ENCODE assay signal across 17 cellular contexts in the genomic region with DNA sequence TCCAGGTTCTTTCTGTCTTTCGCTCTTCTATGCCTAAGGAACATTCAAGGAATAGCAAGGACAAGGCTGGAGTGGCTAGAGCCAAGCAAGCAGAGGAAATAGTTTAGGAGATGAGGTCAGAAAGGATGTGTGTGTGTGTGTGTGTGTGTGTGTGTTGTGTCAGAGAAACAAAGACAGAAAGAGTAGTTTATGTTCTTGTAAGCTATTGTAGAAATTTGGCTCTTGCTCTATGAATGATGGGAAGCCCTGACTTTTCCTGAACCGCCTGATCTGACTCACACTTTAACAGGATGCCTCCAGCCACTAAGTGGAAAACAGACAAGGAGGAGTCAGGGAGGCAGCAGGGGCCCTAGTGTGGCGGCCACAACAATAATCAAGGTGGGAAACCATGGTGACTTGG. TPM values are rescaled to one million over a fixed set of nuclear protein-coding genes. Genes with fewer than 3 reads are reported as not detected.
DNase-seq lines count a peak whose midpoint lies in the region; ATAC-seq and TF ChIP-seq lines count a peak whose summit lies in the region.
"Had no signal": no experiment of that assay in that cellular context is flagged by ENCODE, and none has a peak within 500 bp of the region (broad histone marks: within the 10 kb centered on the region; RNA-seq: fewer than 3 reads in every experiment).

No MANE protein-coding gene starts in this region.

- no peak for DNase-seq in Right ventricle myocardium superior
- DNase-seq in right atrium auricular region (ENCODE audit: low spot score) = no peak
- DNase-seq in endothelial cell (ENCODE audit: low spot score) = peak; percentile 40
- DNase-seq in iris pigment epithelial cell (ENCODE audit: low read depth) = peak; percentile 31
- no peak for DNase-seq in aorta
- no peak for DNase-seq in HEK293T (ENCODE audit: extremely low spot score)
- no peak for DNase-seq in CD8-positive, alpha-beta T cell
- no peak for DNase-seq in NCI-H345 treated with DMSO at 0.1 percent for 48 hours (lab: John Stamatoyannopoulos, UW; ENCODE audit: unreplicated experiment)
- DNase-seq: activated T-cell treated with anti-CD3 and anti-CD28 coated beads, Interleukin-2, amount 50 U/mL, for 24 hours; effector CD4-positive, alpha-beta T cell; hypothalamus; NCI-H1105; NCI-H524; testis had no signal

- intact Hi-C loops in Right ventricle myocardium superior (cut with DNase I) = no loop called here
- intact Hi-C loops in aorta (cut with DNase I) = no loop called here
- intact Hi-C loops in CD8-positive, alpha-beta T cell (cut with DNase I, micrococcal nuclease) = no loop called here

- H3K4me3 Mint-ChIP-seq in endothelial cell (ENCODE audit: unreplicated experiment) = peak overlapping the region; percentile 19
- no peak overlapping the region for H3K4me3 Mint-ChIP-seq in CD8-positive, alpha-beta T cell
- H3K4me3 Mint-ChIP-seq: activated T-cell treated with anti-CD3 and anti-CD28 coated beads, Interleukin-2, amount 50 U/mL, for 24 hours had no signal

- peak overlapping the region; percentile 92 for H3K27ac Mint-ChIP-seq in endothelial cell (ENCODE audit: unreplicated experiment)
- H3K27ac Mint-ChIP-seq in CD8-positive, alpha-beta T cell = no peak overlapping the region
- H3K27ac Mint-ChIP-seq: activated T-cell treated with anti-CD3 and anti-CD28 coated beads, Interleukin-2, amount 50 U/mL, for 24 hours had no signal

- no peak overlapping the region for H3K4me3 ChIP-seq in right atrium auricular region
- no peak overlapping the region for H3K4me3 ChIP-seq in aorta (ENCODE audit: low read length in 2 of 2)
- no peak overlapping the region for H3K4me3 ChIP-seq in CD8-positive, alpha-beta T cell (ENCODE audit: low read depth, low read length)
- H3K4me3 ChIP-seq: A549, lung, testis had no signal

- WGBS in aorta, 2 donors = 79 to 91% methylated on average over 3 of the region's 3 CpGs

- peaks cover 5% of the 10 kb centered on the region for H3K36me3 Mint-ChIP-seq in endothelial cell (ENCODE audit: low read depth, unreplicated experiment)
- no peaks in the 10 kb centered on the region for H3K36me3 Mint-ChIP-seq in CD8-positive, alpha-beta T cell

- H3K4me1 ChIP-seq in right atrium auricular region = no peaks in the 10 kb centered on the region
- H3K4me1 ChIP-seq in aorta (ENCODE audit: control insufficient read depth in 1 of 2, insufficient read depth in 2 of 2, low read length in 2 of 2) = no peaks in the 10 kb centered on the region
- no peaks in the 10 kb centered on the region for H3K4me1 ChIP-seq in CD8-positive, alpha-beta T cell (ENCODE audit: insufficient read depth, low read length)
- H3K4me1 ChIP-seq: A549, testis had no signal

- peak overlapping the region in 1 of 2 donors; percentile 34 for H3K27ac ChIP-seq in right atrium auricular region
- no peak overlapping the region for H3K27ac ChIP-seq in aorta (ENCODE audit: low read depth in 1 of 2, low read length in 2 of 2)
- H3K27ac ChIP-seq in CD8-positive, alpha-beta T cell (ENCODE audit: low read depth, low read length) = no peak overlapping the region
- H3K27ac ChIP-seq: A549, testis had no signal

- H3K36me3 ChIP-seq in right atrium auricular region (no peaks in the 10 kb centered on the region), aorta (ENCODE audit: control insufficient read depth in 1 of 2, insufficient read depth in 2 of 2, low read length in 1 of 2) (no peaks in the 10 kb centered on the region)
- H3K36me3 ChIP-seq in CD8-positive, alpha-beta T cell (ENCODE audit: insufficient read depth, low read length) = no peaks in the 10 kb centered on the region

- POLR2A ChIA-PET in HEK293T (lab: Yijun Ruan, JAX) = no interaction called here
- POLR2A ChIA-PET in CD8-positive, alpha-beta T cell (lab: Charles Lee) = no interaction called here

- peaks cover 4% of the 10 kb centered on the region for H3K27me3 Mint-ChIP-seq in endothelial cell (ENCODE audit: unreplicated experiment)
- H3K27me3 Mint-ChIP-seq in CD8-positive, alpha-beta T cell (ENCODE audit: low read depth) = peaks cover 7% of the 10 kb centered on the region

- peaks cover 0 to 11% of the 10 kb centered on the region in 2 donors for H3K9me3 ChIP-seq in right atrium auricular region
- peaks cover 6% of the 10 kb centered on the region for H3K9me3 ChIP-seq in aorta (ENCODE audit: control insufficient read depth, low read length)
- H3K9me3 ChIP-seq in CD8-positive, alpha-beta T cell (ENCODE audit: low read length) = no peaks in the 10 kb centered on the region
- H3K9me3 ChIP-seq: A549, testis had no signal

- H3K9me3 Mint-ChIP-seq in endothelial cell (ENCODE audit: unreplicated experiment) = no peaks in the 10 kb centered on the region
- H3K9me3 Mint-ChIP-seq in CD8-positive, alpha-beta T cell = peaks cover 7% of the 10 kb centered on the region
- H3K9me3 Mint-ChIP-seq: activated T-cell treated with anti-CD3 and anti-CD28 coated beads, Interleukin-2, amount 50 U/mL, for 24 hours had no signal

- H3K4me1 Mint-ChIP-seq in endothelial cell (ENCODE audit: unreplicated experiment) = peaks cover 17% of the 10 kb centered on the region
- H3K4me1 Mint-ChIP-seq in CD8-positive, alpha-beta T cell (ENCODE audit: low read depth) = no peaks in the 10 kb centered on the region

- TF ChIP-seq CTCF in right atrium auricular region (IDR thresholded peaks at IDR 0.05) (no peak), endothelial cell (IDR thresholded peaks at IDR 0.05; ENCODE audit: unreplicated experiment) (no peak)
- no peak for TF ChIP-seq CTCF in CD8-positive, alpha-beta T cell (IDR thresholded peaks at IDR 0.05)

- ATAC-seq in Right ventricle myocardium superior (ENCODE audit: poor library complexity) = peak; percentile 39
- peak; percentile 24 for ATAC-seq in aorta (ENCODE audit: low FRiP score)
- ATAC-seq in CD8-positive, alpha-beta T cell = no peak
- ATAC-seq: A549 had no signal

- H3K27me3 ChIP-seq in right atrium auricular region (no peaks in the 10 kb centered on the region), aorta (ENCODE audit: control insufficient read depth in 1 of 2, insufficient read depth in 2 of 2, low read length in 1 of 2) (no peaks in the 10 kb centered on the region)
- no peaks in the 10 kb centered on the region for H3K27me3 ChIP-seq in CD8-positive, alpha-beta T cell (ENCODE audit: insufficient read depth, low read length)
- H3K27me3 ChIP-seq: testis had no signal

- CTCF ChIA-PET in HEK293T (lab: Yijun Ruan, JAX) = no interaction called here
- CTCF ChIA-PET in CD8-positive, alpha-beta T cell (lab: Charles Lee) = interaction anchor here (4.4 kb wide), 1 partner anchor 10 kb away, joined by 24 read pairs; no protein-coding TSS in a partner anchor

TF ChIP-seq in HEK293T, 16 proteins besides CTCF, POLR2A, EP300 and RAD21:
- TF ChIP-seq, protein P1, sequence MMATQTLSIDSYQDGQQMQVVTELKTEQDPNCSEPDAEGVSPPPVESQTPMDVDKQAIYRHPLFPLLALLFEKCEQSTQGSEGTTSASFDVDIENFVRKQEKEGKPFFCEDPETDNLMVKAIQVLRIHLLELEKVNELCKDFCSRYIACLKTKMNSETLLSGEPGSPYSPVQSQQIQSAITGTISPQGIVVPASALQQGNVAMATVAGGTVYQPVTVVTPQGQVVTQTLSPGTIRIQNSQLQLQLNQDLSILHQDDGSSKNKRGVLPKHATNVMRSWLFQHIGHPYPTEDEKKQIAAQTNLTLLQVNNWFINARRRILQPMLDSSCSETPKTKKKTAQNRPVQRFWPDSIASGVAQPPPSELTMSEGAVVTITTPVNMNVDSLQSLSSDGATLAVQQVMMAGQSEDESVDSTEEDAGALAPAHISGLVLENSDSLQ (IDR thresholded peaks at IDR 0.05) = no peak
- TF ChIP-seq HDGF (IDR thresholded peaks at IDR 0.05; ENCODE audit: borderline replicate concordance) (no peak), FOXK2 (IDR thresholded peaks at IDR 0.05) (no peak), TARDBP (IDR thresholded peaks at IDR 0.05) (no peak), BHLHE40 (IDR thresholded peaks at IDR 0.05; ENCODE audit: borderline replicate concordance) (no peak), FOXM1 (IDR thresholded peaks at IDR 0.05; ENCODE audit: borderline replicate concordance) (no peak), SUZ12 (IDR thresholded peaks at IDR 0.05) (no peak), CTBP1 (IDR thresholded peaks at IDR 0.05; ENCODE audit: borderline replicate concordance) (no peak), FOXA1 (IDR thresholded peaks at IDR 0.05) (no peak), LEF1 (IDR thresholded peaks at IDR 0.05; ENCODE audit: borderline replicate concordance) (no peak), ZNF384 (IDR thresholded peaks at IDR 0.05) (no peak), SP1 (IDR thresholded peaks at IDR 0.05) (no peak), L3MBTL2 (conservative IDR thresholded peaks at IDR 0.05) (no peak), NFRKB (IDR thresholded peaks at IDR 0.05) (no peak), ELF4 (IDR thresholded peaks at IDR 0.05) (no peak), ARNT (IDR thresholded peaks at IDR 0.05) (no peak)
TF ChIP-seq in HEK293T: peak in this region for 0.

RNA-seq across cellular contexts. Expression of a gene that starts 39.7 kb away (rescaled TPM):
- total RNA-seq in Right ventricle myocardium superior (2.3 TPM), right atrium auricular region (1 to 10 TPM; 1.1 to 1.9 TPM), endothelial cell (ENCODE audit: unreplicated experiment) (0.18 TPM), aorta (10 to 100 TPM; 10.3 to 13.7 TPM)
- polyA plus RNA-seq in aorta = under 1 TPM; 0.79 to 0.88 TPM
- not detected for total RNA-seq in CD8-positive, alpha-beta T cell
- total RNA-seq: T-helper 1 cell treated with Interleukin-12 subunit alpha and Interleukin-12 subunit beta and Interleukin-4 antibody, amounts not matched to agents 30 ng/mL and 1 ng/mL, for 36 hours had no signal

Comparison
In these comparisons a context has a peak if more than half of its experiments do, and no peak if none do; other contexts are left out.
1. DNase-seq: peak in endothelial cell (single experiment) and iris pigment epithelial cell (single experiment); none in Right ventricle myocardium superior (single experiment), right atrium auricular region (single experiment), aorta (0 of 2), HEK293T (single experiment), CD8-positive, alpha-beta T cell (0 of 7) and NCI-H345 treated with DMSO at 0.1 percent for 48 hours (single experiment).